In the genomic region with DNA sequence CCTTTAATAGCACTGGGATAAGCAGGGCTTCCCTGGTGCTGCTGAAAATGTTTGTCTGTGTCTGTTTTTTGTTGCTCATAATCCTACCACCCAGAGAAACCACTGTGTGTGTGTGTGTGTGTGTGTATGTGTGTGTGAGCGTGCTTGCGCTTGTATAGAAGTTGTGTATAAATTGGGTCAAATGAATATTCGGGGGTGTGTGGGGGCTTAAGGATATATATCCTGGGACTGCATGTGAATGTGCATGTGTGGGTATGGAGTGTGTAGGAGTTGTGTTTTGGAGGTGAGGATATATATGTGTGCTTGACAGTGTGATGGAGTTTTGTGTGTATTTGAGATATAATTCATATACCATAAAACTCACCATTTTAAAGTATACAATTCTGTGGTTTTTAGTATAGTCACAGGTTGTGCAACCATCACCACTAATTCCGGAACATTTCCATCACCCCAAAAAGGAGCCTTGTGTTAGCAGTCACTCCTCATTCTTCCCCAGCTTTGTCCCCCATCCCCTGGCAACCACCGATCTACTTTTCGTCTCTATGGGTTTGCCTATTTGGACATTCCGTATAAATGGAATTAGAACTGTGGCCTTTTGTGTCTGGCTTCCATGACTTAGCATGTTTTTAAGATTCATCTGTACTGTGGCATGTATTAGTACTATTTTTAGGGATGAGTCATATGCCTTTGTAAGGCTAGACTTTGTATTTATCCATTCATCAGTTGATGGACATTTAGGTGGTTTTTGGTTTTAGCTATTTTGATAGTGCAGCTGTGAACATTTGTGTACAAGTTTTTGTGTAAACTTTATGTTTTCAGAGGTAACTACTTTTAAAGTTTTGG, we compare ENCODE assay signal across 11 cellular contexts. TPM values are rescaled to one million over a fixed set of nuclear protein-coding genes. Genes with fewer than 3 reads are reported as not detected.
DNase-seq lines count a peak whose midpoint lies in the region; ATAC-seq and TF ChIP-seq lines count a peak whose summit lies in the region.
"Had no signal": no experiment of that assay in that cellular context is flagged by ENCODE, and none has a peak within 500 bp of the region (broad histone marks: within the 10 kb centered on the region; RNA-seq: fewer than 3 reads in every experiment).

No MANE protein-coding gene starts in this region.

- intact Hi-C loops in activated T-helper 2 cell treated with anti-CD3 and anti-CD28 coated beads, Interferon-gamma antibody, Interleukin-2, Interleukin-4, amounts not matched to agents 10 μg/mL and 5 μg/mL and 100 μg/mL, durations not matched to agents 14 hours and 24 hours and 36 hours (cut with micrococcal nuclease) = no loop called here

- H3K4me1 Mint-ChIP-seq in activated T-helper 2 cell treated with anti-CD3 and anti-CD28 coated beads, Interferon-gamma antibody, Interleukin-2, Interleukin-4, amounts not matched to agents 10 μg/mL and 5 μg/mL and 100 μg/mL, durations not matched to agents 14 hours and 24 hours and 36 hours (ENCODE audit: low read depth) = peaks cover 32% of the 10 kb centered on the region
- no peaks in the 10 kb centered on the region for H3K4me1 Mint-ChIP-seq in natural killer cell treated with Interleukin-12 subunit alpha and Interleukin-12 subunit beta and Interleukin-15 and Interleukin-18, amount 100 ng/mL, for 72 hours (ENCODE audit: low read depth in 2 of 2)

- 71% methylated on average over 7 of the region's 7 CpGs for WGBS in smooth muscle cell (ENCODE audit: low lambda C conversion rate)

- H3K36me3 Mint-ChIP-seq in activated T-helper 2 cell treated with anti-CD3 and anti-CD28 coated beads, Interferon-gamma antibody, Interleukin-2, Interleukin-4, amounts not matched to agents 10 μg/mL and 5 μg/mL and 100 μg/mL, durations not matched to agents 14 hours and 24 hours and 36 hours (ENCODE audit: low read depth) = no peaks in the 10 kb centered on the region
- no peaks in the 10 kb centered on the region for H3K36me3 Mint-ChIP-seq in natural killer cell treated with Interleukin-12 subunit alpha and Interleukin-12 subunit beta and Interleukin-15 and Interleukin-18, amount 100 ng/mL, for 72 hours

- peak; percentile 64 for ATAC-seq in foreskin keratinocyte
- no peak for ATAC-seq in GM19397 (IDR thresholded peaks at IDR 0.05; ENCODE audit: unreplicated experiment)
- no peak for ATAC-seq in natural killer cell treated with Interleukin-12 subunit alpha and Interleukin-12 subunit beta and Interleukin-15 and Interleukin-18, amount 100 ng/mL, for 72 hours
- ATAC-seq: esophagus mucosa had no signal

- no peak for TF ChIP-seq CTCF in GM13976 (IDR thresholded peaks at IDR 0.05; ENCODE audit: borderline replicate concordance, control extremely low read depth, extremely low read depth, insufficient read depth, missing control alignments)
- no peak for TF ChIP-seq CTCF in foreskin keratinocyte (conservative IDR thresholded peaks at IDR 0.05)
- TF ChIP-seq CTCF in smooth muscle cell (IDR thresholded peaks at IDR 0.05; ENCODE audit: borderline replicate concordance, insufficient read depth, poor library complexity, severe bottlenecking) = no peak

- H3K27ac ChIP-seq in SJSA1 (peak overlapping the region; percentile 33), foreskin keratinocyte (no peak overlapping the region), smooth muscle cell (ENCODE audit: low read depth) (peak overlapping the region; percentile 74)

- H3K4me3 ChIP-seq in SJSA1 = no peak overlapping the region
- H3K4me3 ChIP-seq in smooth muscle cell = no peak overlapping the region

- H3K27me3 Mint-ChIP-seq in activated T-helper 2 cell treated with anti-CD3 and anti-CD28 coated beads, Interferon-gamma antibody, Interleukin-2, Interleukin-4, amounts not matched to agents 10 μg/mL and 5 μg/mL and 100 μg/mL, durations not matched to agents 14 hours and 24 hours and 36 hours (ENCODE audit: low read depth) = no peaks in the 10 kb centered on the region
- H3K27me3 Mint-ChIP-seq in natural killer cell treated with Interleukin-12 subunit alpha and Interleukin-12 subunit beta and Interleukin-15 and Interleukin-18, amount 100 ng/mL, for 72 hours = no peaks in the 10 kb centered on the region
- H3K27me3 Mint-ChIP-seq: IgD-negative memory B cell had no signal

- H3K27me3 ChIP-seq in SJSA1 (replicated peaks) (no peaks in the 10 kb centered on the region), foreskin keratinocyte (no peaks in the 10 kb centered on the region), smooth muscle cell (ENCODE audit: low read depth) (no peaks in the 10 kb centered on the region)

- in situ Hi-C loops in GM13976 (cut with MboI; ENCODE audit: low sequenced_read_pairs, unreplicated experiment) = no loop called here

- H2AFZ ChIP-seq in smooth muscle cell (ENCODE audit: low read depth) = no peak overlapping the region

- no peak overlapping the region for H3K4me3 Mint-ChIP-seq in activated T-helper 2 cell treated with anti-CD3 and anti-CD28 coated beads, Interferon-gamma antibody, Interleukin-2, Interleukin-4, amounts not matched to agents 10 μg/mL and 5 μg/mL and 100 μg/mL, durations not matched to agents 14 hours and 24 hours and 36 hours (ENCODE audit: low read depth)
- H3K4me3 Mint-ChIP-seq in natural killer cell treated with Interleukin-12 subunit alpha and Interleukin-12 subunit beta and Interleukin-15 and Interleukin-18, amount 100 ng/mL, for 72 hours = no peak overlapping the region

- H3K27ac Mint-ChIP-seq in activated T-helper 2 cell treated with anti-CD3 and anti-CD28 coated beads, Interferon-gamma antibody, Interleukin-2, Interleukin-4, amounts not matched to agents 10 μg/mL and 5 μg/mL and 100 μg/mL, durations not matched to agents 14 hours and 24 hours and 36 hours = no peak overlapping the region
- H3K27ac Mint-ChIP-seq in natural killer cell treated with Interleukin-12 subunit alpha and Interleukin-12 subunit beta and Interleukin-15 and Interleukin-18, amount 100 ng/mL, for 72 hours = no peak overlapping the region

- peaks cover 17% of the 10 kb centered on the region for H3K4me1 ChIP-seq in SJSA1 (replicated peaks)
- H3K4me1 ChIP-seq in foreskin keratinocyte = peaks cover 13% of the 10 kb centered on the region
- peaks cover 14% of the 10 kb centered on the region for H3K4me1 ChIP-seq in smooth muscle cell (ENCODE audit: low read depth)

- H3F3A ChIP-seq in smooth muscle cell (ENCODE audit: low read depth) = no peaks in the 10 kb centered on the region

- H3K36me3 ChIP-seq in SJSA1 (no peaks in the 10 kb centered on the region), smooth muscle cell (ENCODE audit: low read depth) (peaks cover 1% of the 10 kb centered on the region)

- H3K9ac ChIP-seq in smooth muscle cell (ENCODE audit: low read depth) = peak overlapping the region; percentile 49

- H3K79me2 ChIP-seq in smooth muscle cell (ENCODE audit: low read depth) = no peaks in the 10 kb centered on the region

- H3K4me2 ChIP-seq in smooth muscle cell = peak overlapping the region; percentile 67

- DNase-seq in GM13976 (ENCODE audit: low spot score) = peak; percentile 38
- peak in 1 of 2 experiments; percentile 45 for DNase-seq in SJSA1 (ENCODE audit: low read depth in 1 of 2, low spot score in 2 of 2)
- DNase-seq in foreskin keratinocyte = peak; percentile 44 to 73
- DNase-seq in smooth muscle cell (lab: John Stamatoyannopoulos, UW; ENCODE audit: unreplicated experiment) = no peak
- no peak for DNase-seq in T-helper 2 cell
- DNase-seq in activated T-helper 2 cell treated with anti-CD3 and anti-CD28 coated beads, Interferon-gamma antibody, Interleukin-2, Interleukin-4, amounts not matched to agents 10 μg/mL and 5 μg/mL and 100 μg/mL, durations not matched to agents 14 hours and 24 hours and 36 hours (ENCODE audit: low spot score) = no peak
- DNase-seq in natural killer cell treated with Interleukin-12 subunit alpha and Interleukin-12 subunit beta and Interleukin-15 and Interleukin-18, amount 100 ng/mL, for 72 hours (ENCODE audit: low spot score) = no peak
- DNase-seq: SHP77 had no signal

- H3K9me3 ChIP-seq in SJSA1 (replicated peaks) = no peaks in the 10 kb centered on the region
- H3K9me3 ChIP-seq in smooth muscle cell (replicated peaks; ENCODE audit: low read depth) = no peaks in the 10 kb centered on the region

- H4K20me1 ChIP-seq in smooth muscle cell (ENCODE audit: low read depth) = no peaks in the 10 kb centered on the region

- no peaks in the 10 kb centered on the region for H3K9me3 Mint-ChIP-seq in activated T-helper 2 cell treated with anti-CD3 and anti-CD28 coated beads, Interferon-gamma antibody, Interleukin-2, Interleukin-4, amounts not matched to agents 10 μg/mL and 5 μg/mL and 100 μg/mL, durations not matched to agents 14 hours and 24 hours and 36 hours
- no peaks in the 10 kb centered on the region for H3K9me3 Mint-ChIP-seq in natural killer cell treated with Interleukin-12 subunit alpha and Interleukin-12 subunit beta and Interleukin-15 and Interleukin-18, amount 100 ng/mL, for 72 hours
- H3K9me3 Mint-ChIP-seq: IgD-negative memory B cell had no signal

RNA-seq across cellular contexts. Expression of a gene that starts 25.6 kb away (rescaled TPM):
- 20.5 and 23.3 TPM in 2 replicates for total RNA-seq in SJSA1 (2014; rRNA removed; shearing (Covaris generic))
- total RNA-seq in foreskin keratinocyte = 21.4 and 22.7 TPM in 2 replicates
- 18.2 and 21.6 TPM in 2 replicates for polyA plus RNA-seq in foreskin keratinocyte
- 26.4 and 28.4 TPM in 2 replicates for total RNA-seq in smooth muscle cell
- polyA plus RNA-seq in smooth muscle cell = 22.5 and 26.2 TPM in 2 replicates
- total RNA-seq in activated T-helper 2 cell treated with anti-CD3 and anti-CD28 coated beads, Interferon-gamma antibody, Interleukin-2, Interleukin-4, amounts not matched to agents 10 μg/mL and 5 μg/mL and 100 μg/mL, durations not matched to agents 14 hours and 24 hours and 36 hours = 5.1 and 6.6 TPM in 2 replicates
- 1 to 10 TPM; 5.0 to 8.9 TPM for total RNA-seq in natural killer cell treated with Interleukin-12 subunit alpha and Interleukin-12 subunit beta and Interleukin-15 and Interleukin-18, amount 100 ng/mL, for 72 hours

RNA-seq across cellular contexts. Expression of a gene that starts 49.4 kb away (rescaled TPM):
- total RNA-seq in SJSA1 (2014; rRNA removed; shearing (Covaris generic)) = not detected in 2 replicates
- 2.3 and 2.6 TPM in 2 replicates for total RNA-seq in foreskin keratinocyte
- 1.8 and 2.4 TPM in 2 replicates for polyA plus RNA-seq in foreskin keratinocyte
- 4.6 and 8.3 TPM in 2 replicates for total RNA-seq in smooth muscle cell
- polyA plus RNA-seq in smooth muscle cell = 5.3 and 5.5 TPM in 2 replicates
- 9.7 TPM in 2 replicates for total RNA-seq in activated T-helper 2 cell treated with anti-CD3 and anti-CD28 coated beads, Interferon-gamma antibody, Interleukin-2, Interleukin-4, amounts not matched to agents 10 μg/mL and 5 μg/mL and 100 μg/mL, durations not matched to agents 14 hours and 24 hours and 36 hours
- total RNA-seq in natural killer cell treated with Interleukin-12 subunit alpha and Interleukin-12 subunit beta and Interleukin-15 and Interleukin-18, amount 100 ng/mL, for 72 hours = 1 to 10 TPM in 1 of 2 donors, under 1 TPM in 1; 1.00 to 3.3 TPM

RNA-seq across cellular contexts. Expression of a gene that starts 56.4 kb away (rescaled TPM):
- total RNA-seq in SJSA1 (2014; rRNA removed; shearing (Covaris generic)) = 4.7 and 5.6 TPM in 2 replicates
- total RNA-seq in foreskin keratinocyte = 26.6 and 27.2 TPM in 2 replicates
- 9.6 and 12.0 TPM in 2 replicates for polyA plus RNA-seq in foreskin keratinocyte
- total RNA-seq in smooth muscle cell = 8.9 and 9.4 TPM in 2 replicates
- polyA plus RNA-seq in smooth muscle cell = 3.6 and 4.5 TPM in 2 replicates
- total RNA-seq in activated T-helper 2 cell treated with anti-CD3 and anti-CD28 coated beads, Interferon-gamma antibody, Interleukin-2, Interleukin-4, amounts not matched to agents 10 μg/mL and 5 μg/mL and 100 μg/mL, durations not matched to agents 14 hours and 24 hours and 36 hours = 41.7 and 42.4 TPM in 2 replicates
- 10 to 100 TPM; 35.2 to 42.1 TPM for total RNA-seq in natural killer cell treated with Interleukin-12 subunit alpha and Interleukin-12 subunit beta and Interleukin-15 and Interleukin-18, amount 100 ng/mL, for 72 hours

Comparison
In these comparisons a context has a peak if more than half of its experiments do, and no peak if none do; other contexts are left out.
1. DNase-seq: peak in GM13976 (single experiment) and foreskin keratinocyte (2 of 2); none in smooth muscle cell (single experiment), T-helper 2 cell (0 of 5), activated T-helper 2 cell treated with anti-CD3 and anti-CD28 coated beads, Interferon-gamma antibody, Interleukin-2, Interleukin-4, amounts not matched to agents 10 μg/mL and 5 μg/mL and 100 μg/mL, durations not matched to agents 14 hours and 24 hours and 36 hours (single experiment) and natural killer cell treated with Interleukin-12 subunit alpha and Interleukin-12 subunit beta and Interleukin-15 and Interleukin-18, amount 100 ng/mL, for 72 hours (single experiment).